In genomic region chr22:27110985-27111451, GRCh38 we compare ENCODE assay signal across 13 cellular contexts.
DNase-seq lines count a peak whose midpoint lies in the region; ATAC-seq and TF ChIP-seq lines count a peak whose summit lies in the region.
"Had no signal": no experiment of that assay in that cellular context is flagged by ENCODE, and none has a peak within 500 bp of the region (broad histone marks: within the 10 kb centered on the region; RNA-seq: fewer than 3 reads in every experiment).

No MANE protein-coding gene starts in this region.

- H3K36me3 ChIP-seq in mesendoderm (ENCODE audit: control insufficient read depth, insufficient read depth, low read length), result no peaks in the 10 kb centered on the region
- no peaks in the 10 kb centered on the region for H3K36me3 ChIP-seq in mucosa of descending colon (ENCODE audit: low read depth)

- H3K18ac ChIP-seq in mesendoderm (ENCODE audit: low read length), result no peak overlapping the region

- no peak for ATAC-seq in mucosa of descending colon

- H4K5ac ChIP-seq in mesendoderm (ENCODE audit: low read length), result no peak overlapping the region

- no peak overlapping the region for H2BK5ac ChIP-seq in mesendoderm (ENCODE audit: low read length)

- H3K27ac ChIP-seq in mesendoderm (ENCODE audit: low read depth, low read length), result no peak overlapping the region
- H3K27ac ChIP-seq: RWPE1 had no signal

- H3K4ac ChIP-seq in mesendoderm (ENCODE audit: low read depth, low read length), result no peak overlapping the region

- no peak overlapping the region for H2AK5ac ChIP-seq in mesendoderm (ENCODE audit: low read length)

- no peak overlapping the region for H3K4me2 ChIP-seq in mesendoderm (ENCODE audit: low read length)

- H3K23ac ChIP-seq in mesendoderm (ENCODE audit: low read length), result no peak overlapping the region

- intact Hi-C loops in mucosa of descending colon (cut with DNase I, micrococcal nuclease), result no loop called here

- no CpG with 5 or more reads among the region's 8 CpGs for WGBS in mesendoderm (ENCODE audit: extremely low coverage, insufficient coverage, low lambda C conversion rate)

- no peaks in the 10 kb centered on the region for H3K27me3 ChIP-seq in mesendoderm (ENCODE audit: insufficient read depth, low read length, poor library complexity)

- no peak overlapping the region for H3K9ac ChIP-seq in mesendoderm (ENCODE audit: low read length)

- no peak overlapping the region for H4K8ac ChIP-seq in mesendoderm (ENCODE audit: low read depth, low read length)

- no peak for TF ChIP-seq CTCF in cardiac fibroblast (IDR thresholded peaks at IDR 0.05; ENCODE audit: low read depth, low read length)
- no peak for TF ChIP-seq CTCF in mucosa of descending colon (IDR thresholded peaks at IDR 0.05)

- H3K4me1 ChIP-seq in mesendoderm (ENCODE audit: control insufficient read depth, low read depth, low read length) (no peaks in the 10 kb centered on the region), mucosa of descending colon (ENCODE audit: low read depth) (peaks cover 6% of the 10 kb centered on the region)

- DNase-seq in AG20443 (ENCODE audit: low spot score) (peak; percentile 65), M059J (ENCODE audit: low read depth) (peak; percentile 83), cardiac fibroblast (ENCODE audit: low read depth in 2 of 2) (peak; percentile 33 to 54), mesendoderm (peak; percentile 88), mesenteric fat pad (ENCODE audit: low spot score) (no peak), mucosa of descending colon (no peak), NOMO-1 treated with dmso at 0.1 percent for 144 hours (lab: John Stamatoyannopoulos, UW; ENCODE audit: unreplicated experiment) (no peak), RPMI8226 (no peak)
- DNase-seq: activated CD4-positive, CD25-positive, alpha-beta regulatory T cell; cerebellar nuclear complex; foreskin melanocyte; substantia nigra had no signal

- no peaks in the 10 kb centered on the region for H3K79me1 ChIP-seq in mesendoderm (ENCODE audit: low read length)

- no peaks in the 10 kb centered on the region for H3K79me2 ChIP-seq in mesendoderm (ENCODE audit: control insufficient read depth, insufficient read depth, low read length)

- H3K4me3 ChIP-seq in cardiac fibroblast (replicated peaks in 1 of 2; ENCODE audit: low read depth in 2 of 2, low read length in 2 of 2), result no peak overlapping the region
- no peak overlapping the region for H3K4me3 ChIP-seq in mesendoderm (ENCODE audit: low read length)
- no peak overlapping the region for H3K4me3 ChIP-seq in mucosa of descending colon

- H3K56ac ChIP-seq in mesendoderm (ENCODE audit: low read length), result no peak overlapping the region

- no peaks in the 10 kb centered on the region for H3K9me3 ChIP-seq in mucosa of descending colon

- no peak overlapping the region for H2BK120ac ChIP-seq in mesendoderm (ENCODE audit: low read depth, low read length)

- no peak overlapping the region for H2BK15ac ChIP-seq in mesendoderm (replicated peaks; ENCODE audit: low read depth)

Comparison
In these comparisons a context has a peak if more than half of its experiments do, and no peak if none do; other contexts are left out.
1. DNase-seq: peak in AG20443 (single experiment), M059J (single experiment), cardiac fibroblast (2 of 2) and mesendoderm (single experiment); none in mesenteric fat pad (single experiment), mucosa of descending colon (0 of 3), NOMO-1 treated with dmso at 0.1 percent for 144 hours (single experiment) and RPMI8226 (single experiment).